ENCODE assay signal across 16 cellular contexts in genomic region chr5:81045389-81045807, GRCh38.
"Had no signal": no experiment of that assay in that cellular context is flagged by ENCODE, and none has a peak within 500 bp of the region (broad histone marks: within the 10 kb centered on the region; RNA-seq: fewer than 3 reads in every experiment).

No MANE protein-coding gene starts in this region.

- DNase-seq: activated CD4-positive, alpha-beta T cell treated with anti-CD3 and anti-CD28 coated beads for 4 hours; activated CD8-positive, alpha-beta memory T cell treated with anti-CD3 and anti-CD28 coated beads, Interleukin-2, amount 50 U/mL, for 4 hours; activated CD8-positive, alpha-beta T cell treated with anti-CD3 and anti-CD28 coated beads for 36 hours; activated naive CD4-positive, alpha-beta T cell treated with anti-CD3 and anti-CD28 coated beads for 36 hours; amniotic stem cell; brain microvascular endothelial cell; gastrocnemius medialis; mammary epithelial cell; mucosa of descending colon; naive thymus-derived CD8-positive, alpha-beta T cell; posterior cingulate gyrus; right cardiac atrium; T-cell; WERI-Rb-1 had no signal

- H3K9me3 Mint-ChIP-seq: activated CD8-positive, alpha-beta T cell treated with anti-CD3 and anti-CD28 coated beads for 36 hours; activated naive CD4-positive, alpha-beta T cell treated with anti-CD3 and anti-CD28 coated beads for 36 hours; activated T-helper 1 cell treated with anti-CD3 and anti-CD28 coated beads, Interleukin-12 subunit alpha, Interleukin-12 subunit beta, Interleukin-2, Interleukin-4 antibody, amounts not matched to agents 30 ng/mL and 10 ng/mL and 1 ng/mL, durations not matched to agents 14 hours and 24 hours and 36 hours; naive thymus-derived CD8-positive, alpha-beta T cell; T-cell had no signal

- H3K9me3 ChIP-seq: gastrocnemius medialis, mucosa of descending colon had no signal

- H3K27ac ChIP-seq: brain microvascular endothelial cell, gastrocnemius medialis, WERI-Rb-1 had no signal

- H3K4me1 ChIP-seq: gastrocnemius medialis had no signal

- H3K36me3 ChIP-seq: brain microvascular endothelial cell, gastrocnemius medialis had no signal

- H3K27me3 Mint-ChIP-seq: activated CD8-positive, alpha-beta T cell treated with anti-CD3 and anti-CD28 coated beads for 36 hours; T-cell had no signal

- ATAC-seq: activated CD8-positive, alpha-beta T cell treated with anti-CD3 and anti-CD28 coated beads for 36 hours; gastrocnemius medialis; mucosa of descending colon; naive thymus-derived CD8-positive, alpha-beta T cell; right cardiac atrium; T-cell had no signal

- H3K4me3 Mint-ChIP-seq: activated CD8-positive, alpha-beta T cell treated with anti-CD3 and anti-CD28 coated beads for 36 hours; activated naive CD4-positive, alpha-beta T cell treated with anti-CD3 and anti-CD28 coated beads for 36 hours; activated T-helper 1 cell treated with anti-CD3 and anti-CD28 coated beads, Interleukin-12 subunit alpha, Interleukin-12 subunit beta, Interleukin-2, Interleukin-4 antibody, amounts not matched to agents 30 ng/mL and 10 ng/mL and 1 ng/mL, durations not matched to agents 14 hours and 24 hours and 36 hours; naive thymus-derived CD8-positive, alpha-beta T cell; T-cell had no signal

- H3K27ac Mint-ChIP-seq: activated CD8-positive, alpha-beta T cell treated with anti-CD3 and anti-CD28 coated beads for 36 hours; activated naive CD4-positive, alpha-beta T cell treated with anti-CD3 and anti-CD28 coated beads for 36 hours; activated T-helper 1 cell treated with anti-CD3 and anti-CD28 coated beads, Interleukin-12 subunit alpha, Interleukin-12 subunit beta, Interleukin-2, Interleukin-4 antibody, amounts not matched to agents 30 ng/mL and 10 ng/mL and 1 ng/mL, durations not matched to agents 14 hours and 24 hours and 36 hours had no signal

- H3K4me3 ChIP-seq: gastrocnemius medialis, mucosa of descending colon, smooth muscle cell had no signal
